ENCODE assay signal across 32 cellular contexts in genomic region chr3:95626107-95626506, GRCh38.
DNase-seq lines count a peak whose midpoint lies in the region; ATAC-seq, FAIRE-seq and TF ChIP-seq lines count a peak whose summit lies in the region.
"Had no signal": no experiment of that assay in that cellular context is flagged by ENCODE, and none has a peak within 500 bp of the region (broad histone marks: within the 10 kb centered on the region; RNA-seq: fewer than 3 reads in every experiment).

No MANE protein-coding gene starts in this region.

- H4K91ac ChIP-seq in IMR-90 (ENCODE audit: insufficient read depth, low read depth, low read length): no peak overlapping the region

- H3K56ac ChIP-seq in IMR-90 (ENCODE audit: extremely low read depth, insufficient read depth, low read length): no peak overlapping the region

- H3K4me2 ChIP-seq in HepG2 (ENCODE audit: low read depth, low read length): no peak overlapping the region
- H3K4me2 ChIP-seq in A549: no peak overlapping the region
- H3K4me2 ChIP-seq in IMR-90 (ENCODE audit: low read depth, low read length): no peak overlapping the region
- H3K4me2 ChIP-seq: BLaER1; BLaER1 treated with 17β-estradiol and CSF1 and Interleukin-3, amounts not matched to agents 10 nM and 100 nM had no signal

- in situ Hi-C loops in HepG2 (cut with HindIII; ENCODE audit: extremely low pct_ligation_motif_present, low pct_unique_long_range_greater_than_20kb): no loop called here
- in situ Hi-C loops in IMR-90 (cut with MboI; ENCODE audit: low sequenced_read_pairs): no loop called here

- intact Hi-C loops in HepG2 (cut with micrococcal nuclease; ENCODE audit: unreplicated experiment) (no loop called here), right lobe of liver (cut with DNase I) (no loop called here), IMR-90 (cut with micrococcal nuclease) (no loop called here)

- no peaks in the 10 kb centered on the region for H3K9me1 ChIP-seq in IMR-90 (ENCODE audit: insufficient read depth, low read length)

- H3K27me3 ChIP-seq in HepG2 (ENCODE audit: control insufficient read depth in 1 of 2, insufficient read depth in 2 of 2, low read length in 2 of 2) (no peaks in the 10 kb centered on the region), right lobe of liver (no peaks in the 10 kb centered on the region), IMR-90 (ENCODE audit: control insufficient read depth, insufficient read depth, low read length) (no peaks in the 10 kb centered on the region), H7 (ENCODE audit: control insufficient read depth, insufficient read depth, low read length) (no peaks in the 10 kb centered on the region)
- H3K27me3 ChIP-seq: BE2C; BLaER1; BLaER1 treated with 17β-estradiol and CSF1 and Interleukin-3, amounts not matched to agents 10 nM and 100 nM had no signal

- DNase-seq in HepG2 (ENCODE audit: low spot score) (no peak), right lobe of liver (no peak), A549 (ENCODE audit: low read depth in 1 of 2, low spot score in 1 of 2) (no peak), IMR-90 (no peak), H7 (no peak), cerebellum (ENCODE audit: low spot score) (no peak)
- DNase-seq: 8988T; ACHN; AML-193; BE2C; C1 segment of cervical spinal cord; Caco-2; Calu3; CD4-positive, alpha-beta memory T cell; CD4-positive, alpha-beta T cell; CD4-positive, CD25-positive, alpha-beta regulatory T cell; CD8-positive, alpha-beta memory T cell; CD8-positive, alpha-beta T cell; COR-L47; DMS 273 treated with DMSO at 0.1 percent for 48 hours; DMS153; DMS53; DMS79; DMS79 treated with DMSO at 0.1 percent for 48 hours; DND-41; EL had no signal

- H3K9me3 ChIP-seq in HepG2 (ENCODE audit: low read length) (no peaks in the 10 kb centered on the region), right lobe of liver (no peaks in the 10 kb centered on the region), A549 (no peaks in the 10 kb centered on the region), IMR-90 (ENCODE audit: control insufficient read depth, insufficient read depth, low read length) (peaks cover 4% of the 10 kb centered on the region)
- H3K9me3 ChIP-seq: BE2C; BLaER1; BLaER1 treated with 17β-estradiol and CSF1 and Interleukin-3, amounts not matched to agents 10 nM and 100 nM; Caco-2 had no signal

- H3K18ac ChIP-seq in IMR-90 (ENCODE audit: low read depth, low read length): no peak overlapping the region

- H3K9ac ChIP-seq in HepG2 (ENCODE audit: insufficient read depth, low read depth, low read length) (no peak overlapping the region), IMR-90 (ENCODE audit: low read depth, low read length) (no peak overlapping the region)
- H3K9ac ChIP-seq: BLaER1; BLaER1 treated with 17β-estradiol and CSF1 and Interleukin-3, amounts not matched to agents 10 nM and 100 nM had no signal

- TF ChIP-seq RAD21 in HepG2 (CRISPR knock-in tag; IDR thresholded peaks at IDR 0.05): no peak
- no peak for TF ChIP-seq RAD21 in A549 (conservative IDR thresholded peaks at IDR 0.05 in 1 of 2, IDR thresholded peaks at IDR 0.05 in 1 of 2)
- TF ChIP-seq RAD21 in IMR-90 (IDR thresholded peaks at IDR 0.05; ENCODE audit: low read length): no peak

- H3K4ac ChIP-seq in IMR-90 (ENCODE audit: low read depth, low read length): no peak overlapping the region

- WGBS in HepG2 (ENCODE audit: low lambda C conversion rate): 3% methylated on average over 3 of the region's 3 CpGs
- WGBS in right lobe of liver (ENCODE audit: insufficient coverage, low coverage, low lambda C conversion rate, missing lambda C conversion rate): 74% methylated on average over 3 of the region's 3 CpGs
- 75% methylated on average over 3 of the region's 3 CpGs for WGBS in A549 (ENCODE audit: missing lambda C conversion rate)
- WGBS in IMR-90 (ENCODE audit: extremely low coverage in 2 of 2, insufficient read length in 1 of 2), 2 experiments: no CpG with 5 or more reads among the region's 3 CpGs

- CTCF ChIA-PET in HepG2 (lab: Yijun Ruan, JAX; ENCODE audit: low intra/inter-chr PET ratio, low total read pairs): no interaction called here
- CTCF ChIA-PET in A549 (lab: Yijun Ruan, JAX): no interaction called here
- CTCF ChIA-PET in IMR-90 (lab: Yijun Ruan, JAX): no interaction called here

- no peak overlapping the region for H2AK5ac ChIP-seq in IMR-90 (ENCODE audit: low read depth, low read length)

- H4K8ac ChIP-seq in IMR-90 (ENCODE audit: low read depth in 2 of 2, low read length in 2 of 2): no peak overlapping the region

- no peak overlapping the region for H2BK120ac ChIP-seq in IMR-90 (ENCODE audit: low read depth, low read length)

- no peak overlapping the region for H2BK15ac ChIP-seq in IMR-90 (ENCODE audit: low read depth, low read length)

- H2BK20ac ChIP-seq in IMR-90 (ENCODE audit: low read depth, low read length): no peak overlapping the region

- ATAC-seq in HepG2 (no peak), right lobe of liver (no peak), A549 (no peak), IMR-90 (ENCODE audit: low read depth) (no peak)
- ATAC-seq: CD8-positive, alpha-beta T cell had no signal

- no peaks in the 10 kb centered on the region for H3K79me1 ChIP-seq in IMR-90 (ENCODE audit: low read depth in 1 of 2, low read length in 2 of 2)

- no peak overlapping the region for H3K4me3 ChIP-seq in HepG2 (replicated peaks in 1 of 3; ENCODE audit: insufficient read depth in 1 of 3, low read depth in 2 of 3, low read length in 3 of 3)
- H3K4me3 ChIP-seq in right lobe of liver: no peak overlapping the region
- no peak overlapping the region for H3K4me3 ChIP-seq in A549
- H3K4me3 ChIP-seq in IMR-90 (ENCODE audit: insufficient read depth, low read depth, low read length): no peak overlapping the region
- no peak overlapping the region for H3K4me3 ChIP-seq in H7 (ENCODE audit: insufficient read depth, low read depth, low read length)
- H3K4me3 ChIP-seq: BLaER1; BLaER1 treated with 17β-estradiol and CSF1 and Interleukin-3, amounts not matched to agents 10 nM and 100 nM had no signal

- H3K36me3 ChIP-seq in HepG2 (replicated peaks in 1 of 2; ENCODE audit: control insufficient read depth in 1 of 2, insufficient read depth in 2 of 2, low read length in 2 of 2): no peaks in the 10 kb centered on the region
- H3K36me3 ChIP-seq in right lobe of liver: no peaks in the 10 kb centered on the region
- no peaks in the 10 kb centered on the region for H3K36me3 ChIP-seq in IMR-90 (ENCODE audit: control insufficient read depth, insufficient read depth, low read length)
- H3K36me3 ChIP-seq in H7 (replicated peaks; ENCODE audit: control insufficient read depth, insufficient read depth, low read length): no peaks in the 10 kb centered on the region
- H3K36me3 ChIP-seq: BE2C; BLaER1; BLaER1 treated with 17β-estradiol and CSF1 and Interleukin-3, amounts not matched to agents 10 nM and 100 nM had no signal

- H4K5ac ChIP-seq in IMR-90 (ENCODE audit: low read depth, low read length): no peak overlapping the region

- no peak overlapping the region for H3K27ac ChIP-seq in HepG2 (ENCODE audit: extremely low read length, insufficient read depth, low read length)
- H3K27ac ChIP-seq in right lobe of liver: no peak overlapping the region
- H3K27ac ChIP-seq in A549: no peak overlapping the region
- H3K27ac ChIP-seq in IMR-90 (ENCODE audit: insufficient read depth, low read length): no peak overlapping the region
- H3K27ac ChIP-seq: 22Rv1; BLaER1; BLaER1 treated with 17β-estradiol and CSF1 and Interleukin-3, amounts not matched to agents 10 nM and 100 nM; C4-2B had no signal

- TF ChIP-seq EP300 in HepG2 (IDR thresholded peaks at IDR 0.05; ENCODE audit: low read depth in 2 of 2, low read length in 2 of 2) (no peak), HepG2 (CRISPR knock-in tag; IDR thresholded peaks at IDR 0.05; ENCODE audit: borderline replicate concordance) (no peak), A549 (IDR thresholded peaks at IDR 0.05) (no peak)

- H2BK5ac ChIP-seq in IMR-90 (ENCODE audit: low read depth, low read length, poor library complexity, severe bottlenecking): no peak overlapping the region

- dilution Hi-C loops in IMR-90 (cut with HindIII; ENCODE audit: low sequenced_read_pairs, unreplicated experiment): no loop called here

- no peaks in the 10 kb centered on the region for H3K79me2 ChIP-seq in HepG2 (ENCODE audit: insufficient read depth, low read length)

- H2AK9ac ChIP-seq in IMR-90 (replicated peaks; ENCODE audit: low read depth, low read length, poor library complexity): no peak overlapping the region

- FAIRE-seq in HepG2 (lab: Jason Lieb, UNC) (no peak), A549 (lab: Jason Lieb, UNC) (no peak)
- FAIRE-seq: A204.1, D721Med had no signal

- no peak overlapping the region for H3K23ac ChIP-seq in IMR-90 (ENCODE audit: low read depth, low read length)

- no peak overlapping the region for H3K14ac ChIP-seq in IMR-90 (replicated peaks; ENCODE audit: low read depth, low read length)

- H3K4me1 ChIP-seq in HepG2 (ENCODE audit: insufficient read depth, low read length): no peaks in the 10 kb centered on the region
- no peaks in the 10 kb centered on the region for H3K4me1 ChIP-seq in right lobe of liver
- no peaks in the 10 kb centered on the region for H3K4me1 ChIP-seq in A549
- H3K4me1 ChIP-seq in IMR-90 (ENCODE audit: control insufficient read depth, insufficient read depth, low read length): no peaks in the 10 kb centered on the region
- H3K4me1 ChIP-seq: BE2C; BLaER1; BLaER1 treated with 17β-estradiol and CSF1 and Interleukin-3, amounts not matched to agents 10 nM and 100 nM; Caco-2 had no signal

- POLR2A ChIA-PET in HepG2 (lab: Yijun Ruan, JAX): no interaction called here
- POLR2A ChIA-PET in A549 (lab: Yijun Ruan, JAX): no interaction called here
- POLR2A ChIA-PET in IMR-90 (lab: Charles Lee; ENCODE audit: unreplicated experiment): no interaction called here

- H4K20me1 ChIP-seq in HepG2 (ENCODE audit: insufficient read depth, low read length) (no peaks in the 10 kb centered on the region), IMR-90 (ENCODE audit: insufficient read depth, low read length) (no peaks in the 10 kb centered on the region)
- H4K20me1 ChIP-seq: BLaER1; BLaER1 treated with 17β-estradiol and CSF1 and Interleukin-3, amounts not matched to agents 10 nM and 100 nM had no signal

- no TSS peak for BruUV-seq in HepG2 (replicated peaks; lab: Mats Ljungman, UMichigan)
- no TSS peak for BruUV-seq in IMR-90 (replicated peaks; lab: Mats Ljungman, UMichigan)

- TF ChIP-seq POLR2A in HepG2 (IDR thresholded peaks at IDR 0.05; ENCODE audit: insufficient read depth in 1 of 2, low read depth in 2 of 2, low read length in 2 of 2) (no peak), right lobe of liver (IDR thresholded peaks at IDR 0.05) (no peak), A549 (IDR thresholded peaks at IDR 0.05; ENCODE audit: low read length) (no peak), IMR-90 (IDR thresholded peaks at IDR 0.05; ENCODE audit: low read depth, low read length) (no peak)

- H2AFZ ChIP-seq in HepG2 (ENCODE audit: low read length) (no peak overlapping the region), IMR-90 (replicated peaks; ENCODE audit: low read length, poor library complexity) (no peak overlapping the region)

- TF ChIP-seq CTCF in HepG2 (CRISPR knock-in tag; IDR thresholded peaks at IDR 0.05) (no peak), right lobe of liver (IDR thresholded peaks at IDR 0.05) (no peak), A549 (IDR thresholded peaks at IDR 0.05) (no peak), IMR-90 (conservative IDR thresholded peaks at IDR 0.05; ENCODE audit: low read depth, low read length) (no peak)

TF ChIP-seq in A549, 52 proteins besides CTCF, POLR2A, EP300 and RAD21 (continues in another document):
- TF ChIP-seq CBX8 (IDR thresholded peaks at IDR 0.05): no peak

Comparison
In these comparisons a context has a peak if more than half of its experiments do, and no peak if none do; other contexts are left out.
1. Of the 38 proteins assayed by ChIP-seq in both HepG2 and A549: peak only in HepG2: none; only in A549: none; in both: MAFK; in neither: 37.